In genomic region chr7:123555484-123555883, GRCh38 we compare ENCODE assay signal across 1 cellular context.
TF ChIP-seq lines count a peak whose summit lies in the region.

No MANE protein-coding gene starts in this region.

TF ChIP-seq in K562, 482 proteins besides CTCF, POLR2A, EP300 and RAD21 (continues in another document):
- TF ChIP-seq KDM1A (IDR thresholded peaks at IDR 0.05) (peak in 1 of 2 experiments; percentile 20; a peak in 1 of 4 replicates), ARID2 (IDR thresholded peaks at IDR 0.05) (no peak), ZBTB8A (IDR thresholded peaks at IDR 0.05; ENCODE audit: partially characterized antibody) (no peak), ETV6 (IDR thresholded peaks at IDR 0.05; ENCODE audit: borderline replicate concordance in 1 of 2, low read depth in 2 of 2, low read length in 1 of 2) (0 out of 4 replicates have a peak, but pooled peaks of 1 of the 2 experiments have one; percentile 17), ETV6 (CRISPR knock-in tag; IDR thresholded peaks at IDR 0.05; ENCODE audit: borderline replicate concordance) (no peak), ZKSCAN1 (IDR thresholded peaks at IDR 0.05; ENCODE audit: low read depth, low read length) (no peak), MCM5 (IDR thresholded peaks at IDR 0.05; ENCODE audit: low read depth) (no peak), CCAR2 (IDR thresholded peaks at IDR 0.05; ENCODE audit: low read depth, low read length) (no peak), RUNX1 (IDR thresholded peaks at IDR 0.05; ENCODE audit: low read depth) (no peak), RFX7 (CRISPR knock-in tag; IDR thresholded peaks at IDR 0.05) (no peak), CCNT2 (IDR thresholded peaks at IDR 0.05; ENCODE audit: borderline replicate concordance, extremely low read depth, insufficient read length, low read depth, low read length) (no peak), HMGN3 (IDR thresholded peaks at IDR 0.05; ENCODE audit: borderline replicate concordance, extremely low read depth, insufficient read length, low read depth, low read length) (no peak), MTA2 (IDR thresholded peaks at IDR 0.05; ENCODE audit: low read depth) (no peak), REST (CRISPR knock-in tag; IDR thresholded peaks at IDR 0.05; ENCODE audit: low read depth) (no peak), POLR2H (tag; IDR thresholded peaks at IDR 0.05; ENCODE audit: low read depth) (no peak), UBTF (IDR thresholded peaks at IDR 0.05; ENCODE audit: borderline replicate concordance in 1 of 2, low read depth in 2 of 2, low read length in 2 of 2) (no peak), ZNF3 (CRISPR knock-in tag; IDR thresholded peaks at IDR 0.05) (peak; percentile 78), HDGF (IDR thresholded peaks at IDR 0.05) (no peak), YBX1 (IDR thresholded peaks at IDR 0.05) (no peak), SRF (CRISPR knock-in tag; IDR thresholded peaks at IDR 0.05) (no peak), SIX5 (IDR thresholded peaks at IDR 0.05; ENCODE audit: borderline replicate concordance in 1 of 2, insufficient read depth in 1 of 2, low read depth in 1 of 2, low read length in 2 of 2) (no peak), CHAMP1 (IDR thresholded peaks at IDR 0.05) (no peak; the same call in 1 of the 2 replicates), HNRNPK (IDR thresholded peaks at IDR 0.05; ENCODE audit: low read depth, low read length, poor library complexity, severe bottlenecking) (no peak), BCOR (IDR thresholded peaks at IDR 0.05) (0 out of 2 replicates have a peak, but pooled peaks have one; percentile 33), NCOA2 (IDR thresholded peaks at IDR 0.05; ENCODE audit: partially characterized antibody in 2 of 2) (no peak), ZBTB34 (CRISPR knock-in tag; IDR thresholded peaks at IDR 0.05) (no peak), BACH1 (tag; IDR thresholded peaks at IDR 0.05) (no peak), SETDB1 (IDR thresholded peaks at IDR 0.05; ENCODE audit: low read length) (no peak), ZSCAN32 (CRISPR knock-in tag; IDR thresholded peaks at IDR 0.05) (no peak), MITF (IDR thresholded peaks at IDR 0.05) (no peak), RBM25 (IDR thresholded peaks at IDR 0.05; ENCODE audit: low read depth, low read length, severe bottlenecking) (peak; percentile 72), HDAC6 (IDR thresholded peaks at IDR 0.05; ENCODE audit: low read depth, low read length) (no peak), BMI1 (IDR thresholded peaks at IDR 0.05; ENCODE audit: low read length) (no peak), TCF7 (IDR thresholded peaks at IDR 0.05; ENCODE audit: borderline replicate concordance) (no peak), TFAM (CRISPR knock-in tag; conservative IDR thresholded peaks at IDR 0.05) (no peak), TAF15 (IDR thresholded peaks at IDR 0.05; ENCODE audit: low read depth, low read length) (no peak), ZNF316 (IDR thresholded peaks at IDR 0.05) (0 out of 2 replicates have a peak, but pooled peaks have one; percentile 2), RBFOX2 (IDR thresholded peaks at IDR 0.05; ENCODE audit: low read depth, low read length) (0 out of 2 replicates have a peak, but pooled peaks have one; percentile 21), ZBTB2 (IDR thresholded peaks at IDR 0.05) (no peak), RCOR1 (IDR thresholded peaks at IDR 0.05; ENCODE audit: borderline replicate concordance in 1 of 2, low read depth in 2 of 2, low read length in 2 of 2) (0 out of 4 replicates have a peak, but pooled peaks of 1 of the 2 experiments have one; percentile 8), ZNF717 (CRISPR knock-in tag; IDR thresholded peaks at IDR 0.05) (no peak), NONO (IDR thresholded peaks at IDR 0.05; ENCODE audit: low read depth in 2 of 2, low read length in 1 of 2) (no peak), TAF9B (IDR thresholded peaks at IDR 0.05; ENCODE audit: partially characterized antibody) (no peak), POLR2AphosphoS2 (IDR thresholded peaks at IDR 0.05; ENCODE audit: low read length) (no peak), CBFB (CRISPR knock-in tag; IDR thresholded peaks at IDR 0.05) (no peak), TBL1XR1 (IDR thresholded peaks at IDR 0.05; ENCODE audit: low read length in 2 of 2) (no peak), HDAC2 (IDR thresholded peaks at IDR 0.05) (no peak)
- TF ChIP-seq, protein P1, sequence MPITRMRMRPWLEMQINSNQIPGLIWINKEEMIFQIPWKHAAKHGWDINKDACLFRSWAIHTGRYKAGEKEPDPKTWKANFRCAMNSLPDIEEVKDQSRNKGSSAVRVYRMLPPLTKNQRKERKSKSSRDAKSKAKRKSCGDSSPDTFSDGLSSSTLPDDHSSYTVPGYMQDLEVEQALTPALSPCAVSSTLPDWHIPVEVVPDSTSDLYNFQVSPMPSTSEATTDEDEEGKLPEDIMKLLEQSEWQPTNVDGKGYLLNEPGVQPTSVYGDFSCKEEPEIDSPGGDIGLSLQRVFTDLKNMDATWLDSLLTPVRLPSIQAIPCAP (CRISPR knock-in tag; IDR thresholded peaks at IDR 0.05; ENCODE audit: borderline replicate concordance) = no peak
- TF ChIP-seq, protein P2, sequence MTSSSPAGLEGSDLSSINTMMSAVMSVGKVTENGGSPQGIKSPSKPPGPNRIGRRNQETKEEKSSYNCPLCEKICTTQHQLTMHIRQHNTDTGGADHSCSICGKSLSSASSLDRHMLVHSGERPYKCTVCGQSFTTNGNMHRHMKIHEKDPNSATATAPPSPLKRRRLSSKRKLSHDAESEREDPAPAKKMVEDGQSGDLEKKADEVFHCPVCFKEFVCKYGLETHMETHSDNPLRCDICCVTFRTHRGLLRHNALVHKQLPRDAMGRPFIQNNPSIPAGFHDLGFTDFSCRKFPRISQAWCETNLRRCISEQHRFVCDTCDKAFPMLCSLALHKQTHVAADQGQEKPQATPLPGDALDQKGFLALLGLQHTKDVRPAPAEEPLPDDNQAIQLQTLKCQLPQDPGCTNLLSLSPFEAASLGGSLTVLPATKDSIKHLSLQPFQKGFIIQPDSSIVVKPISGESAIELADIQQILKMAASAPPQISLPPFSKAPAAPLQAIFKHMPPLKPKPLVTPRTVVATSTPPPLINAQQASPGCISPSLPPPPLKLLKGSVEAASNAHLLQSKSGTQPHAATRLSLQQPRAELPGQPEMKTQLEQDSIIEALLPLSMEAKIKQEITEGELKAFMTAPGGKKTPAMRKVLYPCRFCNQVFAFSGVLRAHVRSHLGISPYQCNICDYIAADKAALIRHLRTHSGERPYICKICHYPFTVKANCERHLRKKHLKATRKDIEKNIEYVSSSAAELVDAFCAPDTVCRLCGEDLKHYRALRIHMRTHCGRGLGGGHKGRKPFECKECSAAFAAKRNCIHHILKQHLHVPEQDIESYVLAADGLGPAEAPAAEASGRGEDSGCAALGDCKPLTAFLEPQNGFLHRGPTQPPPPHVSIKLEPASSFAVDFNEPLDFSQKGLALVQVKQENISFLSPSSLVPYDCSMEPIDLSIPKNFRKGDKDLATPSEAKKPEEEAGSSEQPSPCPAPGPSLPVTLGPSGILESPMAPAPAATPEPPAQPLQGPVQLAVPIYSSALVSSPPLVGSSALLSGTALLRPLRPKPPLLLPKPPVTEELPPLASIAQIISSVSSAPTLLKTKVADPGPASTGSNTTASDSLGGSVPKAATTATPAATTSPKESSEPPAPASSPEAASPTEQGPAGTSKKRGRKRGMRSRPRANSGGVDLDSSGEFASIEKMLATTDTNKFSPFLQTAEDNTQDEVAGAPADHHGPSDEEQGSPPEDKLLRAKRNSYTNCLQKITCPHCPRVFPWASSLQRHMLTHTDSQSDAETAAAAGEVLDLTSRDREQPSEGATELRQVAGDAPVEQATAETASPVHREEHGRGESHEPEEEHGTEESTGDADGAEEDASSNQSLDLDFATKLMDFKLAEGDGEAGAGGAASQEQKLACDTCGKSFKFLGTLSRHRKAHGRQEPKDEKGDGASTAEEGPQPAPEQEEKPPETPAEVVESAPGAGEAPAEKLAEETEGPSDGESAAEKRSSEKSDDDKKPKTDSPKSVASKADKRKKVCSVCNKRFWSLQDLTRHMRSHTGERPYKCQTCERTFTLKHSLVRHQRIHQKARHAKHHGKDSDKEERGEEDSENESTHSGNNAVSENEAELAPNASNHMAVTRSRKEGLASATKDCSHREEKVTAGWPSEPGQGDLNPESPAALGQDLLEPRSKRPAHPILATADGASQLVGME (CRISPR knock-in tag; IDR thresholded peaks at IDR 0.05) = no peak
